ENCODE assay signal across 1 cellular context in the genomic region with DNA sequence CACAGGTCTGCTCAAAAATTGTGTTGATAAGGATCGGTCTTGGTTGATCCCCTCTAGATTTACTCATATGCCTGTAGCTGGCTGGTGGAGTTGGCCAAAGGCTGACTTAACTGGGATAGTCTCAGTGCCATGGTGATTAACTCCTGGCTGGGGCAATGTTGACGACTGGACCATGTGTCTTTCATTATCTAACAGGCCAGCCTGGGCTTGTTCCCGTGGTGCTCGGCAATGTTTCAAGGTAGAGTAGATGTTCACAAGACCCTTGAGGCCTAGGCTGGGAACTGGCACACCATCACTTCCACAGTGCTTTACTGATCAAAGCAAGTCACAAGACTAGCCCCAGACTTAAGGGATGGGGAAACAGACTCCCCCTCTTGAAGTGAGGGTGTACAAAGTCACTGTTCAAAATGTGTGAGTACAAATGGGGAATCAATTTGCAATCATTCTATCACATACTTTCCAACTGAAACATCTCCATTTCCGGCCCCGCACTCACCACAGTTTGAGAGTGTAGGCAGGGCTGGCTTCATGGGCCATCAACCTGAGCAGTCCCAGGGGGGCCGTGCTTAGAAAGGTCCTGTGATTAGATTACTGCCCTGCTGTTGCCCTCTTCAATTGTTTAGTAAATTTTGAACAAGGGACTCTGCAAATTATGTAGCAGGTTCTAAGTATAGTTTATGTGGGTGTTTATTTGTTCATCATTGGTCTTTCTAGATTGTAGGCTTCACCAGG.
TF ChIP-seq lines count a peak whose summit lies in the region.

No MANE protein-coding gene starts in this region.

TF ChIP-seq in H1, 55 proteins besides CTCF, POLR2A, EP300 and RAD21:
- TF ChIP-seq, protein P1, sequence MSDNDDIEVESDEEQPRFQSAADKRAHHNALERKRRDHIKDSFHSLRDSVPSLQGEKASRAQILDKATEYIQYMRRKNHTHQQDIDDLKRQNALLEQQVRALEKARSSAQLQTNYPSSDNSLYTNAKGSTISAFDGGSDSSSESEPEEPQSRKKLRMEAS (IDR thresholded peaks at IDR 0.05), result no peak
TF ChIP-seq in H1: peak in this region for 0.
